In genomic region chr1:27010226-27010994, GRCh38 we compare ENCODE assay signal across 11 cellular contexts. TPM values are rescaled to one million over a fixed set of nuclear protein-coding genes. Genes with fewer than 3 reads are reported as not detected.
DNase-seq lines count a peak whose midpoint lies in the region; ATAC-seq and TF ChIP-seq lines count a peak whose summit lies in the region.
"Had no signal": no experiment of that assay in that cellular context is flagged by ENCODE, and none has a peak within 500 bp of the region (broad histone marks: within the 10 kb centered on the region; RNA-seq: fewer than 3 reads in every experiment).

No MANE protein-coding gene starts in this region.

- no peak for TF ChIP-seq POLR2A in suprapubic skin (IDR thresholded peaks at IDR 0.05)

- H4K20me1 ChIP-seq in mammary epithelial cell (ENCODE audit: insufficient read depth, low read length) = no peaks in the 10 kb centered on the region

- no TSS peak for BruUV-seq in mammary epithelial cell (replicated peaks; lab: Mats Ljungman, UMichigan)

- H3K79me2 ChIP-seq in mammary epithelial cell (ENCODE audit: insufficient read depth, low read length) = peaks cover 54% of the 10 kb centered on the region

- no peak for TF ChIP-seq EP300 in suprapubic skin (IDR thresholded peaks at IDR 0.05)

- intact Hi-C loops in mammary epithelial cell (cut with micrococcal nuclease) (no loop called here), left lung (cut with DNase I) (no loop called here)

- peak overlapping the region; percentile 33; the same call in 1 of the 2 replicates for H3K9ac ChIP-seq in HUES48 (ENCODE audit: low read depth, low read length)
- H3K9ac ChIP-seq in mammary epithelial cell (ENCODE audit: insufficient read depth, low read length) = peak overlapping the region; percentile 69

- H3K4me1 ChIP-seq in HUES48 (ENCODE audit: control insufficient read depth, insufficient read depth, low read length) (peaks cover 49% of the 10 kb centered on the region), mammary epithelial cell (ENCODE audit: insufficient read depth, low read length) (peaks cover 65% of the 10 kb centered on the region), left lung (peaks cover 5 to 26% of the 10 kb centered on the region in 2 donors), suprapubic skin (peaks cover 58% of the 10 kb centered on the region)

- CTCF ChIA-PET in mammary epithelial cell (lab: Charles Lee; ENCODE audit: low non-redundant PET) = interaction anchor here (0.5 kb wide), 1 partner anchor 13 kb away, joined by 3 read pairs; no protein-coding TSS in a partner anchor

- dilution Hi-C loops in mammary epithelial cell (cut with HindIII; ENCODE audit: low sequenced_read_pairs) = no loop called here

- H3K4me3 ChIP-seq in HUES48 (ENCODE audit: low read depth, low read length) (peak overlapping the region; percentile 87), mammary epithelial cell (replicated peaks in 1 of 3; ENCODE audit: insufficient read depth in 1 of 3, low read depth in 2 of 3, low read length in 3 of 3) (peak overlapping the region; percentile 31 to 82 (median 40)), left lung (peak overlapping the region in 1 of 2 donors; percentile 49), suprapubic skin (peak overlapping the region; percentile 68)

- WGBS in mammary epithelial cell (ENCODE audit: low coverage, missing lambda C conversion rate) = 22% methylated on average over 3 of the region's 5 CpGs
- 42% methylated on average over 5 of the region's 5 CpGs for WGBS in suprapubic skin

- peak overlapping the region; percentile 79 for H3K27ac ChIP-seq in HUES48 (ENCODE audit: low read depth, low read length)
- H3K27ac ChIP-seq in mammary epithelial cell (ENCODE audit: insufficient read depth, low read depth, low read length) = peak overlapping the region; percentile 88
- peak overlapping the region; percentile 45 to 47 for H3K27ac ChIP-seq in left lung
- peak overlapping the region; percentile 93 for H3K27ac ChIP-seq in suprapubic skin

- no peak overlapping the region for H2AFZ ChIP-seq in mammary epithelial cell (ENCODE audit: low read depth, low read length)

- H3K4me2 ChIP-seq in mammary epithelial cell (ENCODE audit: insufficient read depth, low read depth, low read length) = peak overlapping the region; percentile 65

- TF ChIP-seq CTCF in mammary epithelial cell (conservative IDR thresholded peaks at IDR 0.05 in 1 of 2, IDR thresholded peaks at IDR 0.05 in 1 of 2; ENCODE audit: extremely low read depth in 1 of 2, insufficient read depth in 1 of 2, low read depth in 1 of 2, low read length in 2 of 2) (no peak), left lung (IDR thresholded peaks at IDR 0.05) (no peak), suprapubic skin (IDR thresholded peaks at IDR 0.05) (no peak)

- DNase-seq in mammary epithelial cell = no peak
- DNase-seq in left lung = no peak
- DNase-seq in suprapubic skin (ENCODE audit: low spot score in 2 of 2) = no peak
- no peak for DNase-seq in DMS79 treated with DMSO at 0.1 percent for 48 hours (lab: John Stamatoyannopoulos, UW)
- DNase-seq: Kasumi-1 had no signal

- in situ Hi-C loops in mammary epithelial cell (cut with MboI; ENCODE audit: low sequenced_read_pairs in 2 of 2) = no loop called here

- H3K9me3 ChIP-seq in HUES48 (ENCODE audit: control insufficient read depth, insufficient read depth, low read length) (no peaks in the 10 kb centered on the region), mammary epithelial cell (replicated peaks; ENCODE audit: insufficient read depth, low read length) (no peaks in the 10 kb centered on the region), left lung (no peaks in the 10 kb centered on the region), suprapubic skin (no peaks in the 10 kb centered on the region)

- peaks cover 31% of the 10 kb centered on the region for H3K36me3 ChIP-seq in HUES48 (ENCODE audit: control insufficient read depth, insufficient read depth, low read length)
- peaks cover 9% of the 10 kb centered on the region for H3K36me3 ChIP-seq in mammary epithelial cell (ENCODE audit: insufficient read depth, low read length)
- peaks cover 0 to 9% of the 10 kb centered on the region in 2 donors for H3K36me3 ChIP-seq in left lung
- peaks cover 10% of the 10 kb centered on the region for H3K36me3 ChIP-seq in suprapubic skin

- H3K27me3 ChIP-seq in HUES48 (ENCODE audit: control insufficient read depth, insufficient read depth, low read length) (no peaks in the 10 kb centered on the region), mammary epithelial cell (ENCODE audit: insufficient read depth, low read length) (no peaks in the 10 kb centered on the region), left lung (peaks cover 0 to 11% of the 10 kb centered on the region in 2 donors), suprapubic skin (no peaks in the 10 kb centered on the region)

- ATAC-seq in left lung (no peak), HG03135 (IDR thresholded peaks at IDR 0.05; ENCODE audit: unreplicated experiment) (no peak), HG03378 (IDR thresholded peaks at IDR 0.05; ENCODE audit: unreplicated experiment) (no peak), HG03521 (IDR thresholded peaks at IDR 0.05; ENCODE audit: unreplicated experiment) (no peak)

RNA-seq across cellular contexts. Expression of gene TENT5B, which starts 2.2 kb away (rescaled TPM):
- total RNA-seq in mammary epithelial cell (10 to 100 TPM; 23.4 to 50.7 TPM), left lung (10 to 100 TPM; 22.9 to 27.3 TPM), suprapubic skin (100 to 1,000 TPM in 3 of 4 donors, 10 to 100 TPM in 1; 72.3 to 233 (median 198) TPM)
- 21.8 TPM for polyA plus RNA-seq in mammary epithelial cell
- polyA minus RNA-seq in mammary epithelial cell = 24.1 TPM
- total RNA-seq: frontal cortex had no signal

RNA-seq across cellular contexts. Expression of gene TRNP1, which starts 16.9 kb away (rescaled TPM):
- total RNA-seq in mammary epithelial cell (100 to 1,000 TPM in 1 of 2 donors, 10 to 100 TPM in 1; 99.0 to 142 TPM), left lung (10 to 100 TPM; 23.4 to 27.7 TPM), suprapubic skin (10 to 100 TPM in 3 of 4 donors, 1 to 10 TPM in 1; 7.9 to 41.7 (median 28.4) TPM)
- polyA plus RNA-seq in mammary epithelial cell = 196 TPM
- polyA minus RNA-seq in mammary epithelial cell = 75.9 TPM

RNA-seq across cellular contexts. Expression of gene KDF1, which starts 50.1 kb away (rescaled TPM):
- 10 to 100 TPM; 15.2 to 24.7 TPM for total RNA-seq in mammary epithelial cell
- 26.4 TPM for polyA plus RNA-seq in mammary epithelial cell
- 25.0 TPM for polyA minus RNA-seq in mammary epithelial cell
- 10 to 100 TPM in 1 of 2 donors, 1 to 10 TPM in 1; 8.6 to 12.1 TPM for total RNA-seq in left lung
- total RNA-seq in suprapubic skin = 10 to 100 TPM; 21.9 to 51.1 (median 41.5) TPM
- total RNA-seq: frontal cortex, temporal lobe had no signal
